Comparison of ENCODE assay signal across 2 cellular contexts in the genomic region with DNA sequence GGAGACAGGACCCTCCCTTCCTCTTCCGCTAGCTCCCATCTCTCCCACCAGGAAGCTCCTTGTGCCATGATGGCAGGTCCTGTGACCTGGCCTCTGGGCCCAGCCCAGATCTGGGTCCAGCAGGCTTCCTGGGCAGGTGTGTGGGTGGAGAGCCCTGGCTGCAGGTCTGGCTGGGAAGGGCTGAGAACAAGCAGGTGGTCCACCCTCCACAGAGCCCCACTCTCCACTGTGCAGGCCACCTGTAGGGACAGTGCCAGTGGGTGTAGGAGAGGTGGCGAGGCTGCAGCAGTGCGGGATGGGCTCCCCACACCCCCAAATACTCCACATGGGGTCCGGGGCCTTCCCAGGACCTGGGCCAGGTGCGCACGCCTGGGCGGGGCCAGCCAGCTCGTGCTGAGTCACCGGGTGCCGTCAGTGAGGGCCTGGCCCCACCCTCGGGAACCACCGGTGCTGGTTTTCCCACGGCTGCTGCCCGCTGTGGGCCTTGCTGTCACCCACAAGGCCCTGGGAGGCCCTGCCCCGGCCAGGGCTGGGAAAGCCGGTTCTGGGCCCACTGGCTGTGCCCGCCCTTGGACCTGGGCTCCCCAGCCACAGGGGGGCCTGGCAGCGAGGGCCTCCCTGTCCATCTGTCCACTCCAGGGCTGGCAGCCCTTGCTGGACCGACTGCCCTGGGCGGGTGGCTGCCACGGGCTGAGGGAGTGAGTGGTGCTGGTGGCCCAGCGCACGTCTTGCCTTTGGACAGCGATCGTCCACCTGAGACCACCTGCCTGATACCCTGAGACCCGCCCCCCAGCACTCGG.
TF ChIP-seq lines count a peak whose summit lies in the region.

No MANE protein-coding gene starts in this region.

TF ChIP-seq in HEK293, 187 proteins besides CTCF, POLR2A, EP300 and RAD21 (continues in another document):
- TF ChIP-seq, protein P1, sequence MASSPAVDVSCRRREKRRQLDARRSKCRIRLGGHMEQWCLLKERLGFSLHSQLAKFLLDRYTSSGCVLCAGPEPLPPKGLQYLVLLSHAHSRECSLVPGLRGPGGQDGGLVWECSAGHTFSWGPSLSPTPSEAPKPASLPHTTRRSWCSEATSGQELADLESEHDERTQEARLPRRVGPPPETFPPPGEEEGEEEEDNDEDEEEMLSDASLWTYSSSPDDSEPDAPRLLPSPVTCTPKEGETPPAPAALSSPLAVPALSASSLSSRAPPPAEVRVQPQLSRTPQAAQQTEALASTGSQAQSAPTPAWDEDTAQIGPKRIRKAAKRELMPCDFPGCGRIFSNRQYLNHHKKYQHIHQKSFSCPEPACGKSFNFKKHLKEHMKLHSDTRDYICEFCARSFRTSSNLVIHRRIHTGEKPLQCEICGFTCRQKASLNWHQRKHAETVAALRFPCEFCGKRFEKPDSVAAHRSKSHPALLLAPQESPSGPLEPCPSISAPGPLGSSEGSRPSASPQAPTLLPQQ (tag by site-specific recombination; IDR thresholded peaks at IDR 0.05), result no peak
- TF ChIP-seq BCL11A (tag by site-specific recombination; IDR thresholded peaks at IDR 0.05; ENCODE audit: low read depth) (no peak), TCF7L2 (IDR thresholded peaks at IDR 0.05; ENCODE audit: borderline replicate concordance, low read depth, low read length) (no peak), ZBTB20 (tag by site-specific recombination; IDR thresholded peaks at IDR 0.05) (no peak), KLF1 (tag by site-specific recombination; IDR thresholded peaks at IDR 0.05) (peak; percentile 81), ZNF776 (tag by site-specific recombination; IDR thresholded peaks at IDR 0.05; ENCODE audit: borderline replicate concordance) (no peak), SCRT2 (tag by site-specific recombination; IDR thresholded peaks at IDR 0.05) (0 out of 2 replicates have a peak, but pooled peaks have one; percentile 26), ZBTB7A (tag by site-specific recombination; IDR thresholded peaks at IDR 0.05; ENCODE audit: low read depth) (no peak), ZNF555 (tag by site-specific recombination; conservative IDR thresholded peaks at IDR 0.05) (no peak), ZNF76 (tag by site-specific recombination; IDR thresholded peaks at IDR 0.05; ENCODE audit: borderline replicate concordance, low read depth) (no peak), GLI4 (tag by site-specific recombination; IDR thresholded peaks at IDR 0.05) (no peak), REPIN1 (tag by site-specific recombination; IDR thresholded peaks at IDR 0.05; ENCODE audit: low read depth) (no peak), ZNF335 (tag by site-specific recombination; conservative IDR thresholded peaks at IDR 0.05) (no peak), ZIC2 (tag by site-specific recombination; IDR thresholded peaks at IDR 0.05) (peak; percentile 34), ZNF521 (tag by site-specific recombination; IDR thresholded peaks at IDR 0.05) (no peak), ZNF571 (tag by site-specific recombination; IDR thresholded peaks at IDR 0.05) (no peak), ZNF530 (tag by site-specific recombination; IDR thresholded peaks at IDR 0.05; ENCODE audit: low read depth) (no peak), YY1 (tag by site-specific recombination; IDR thresholded peaks at IDR 0.05) (no peak), ZNF624 (tag by site-specific recombination; IDR thresholded peaks at IDR 0.05) (no peak), ZNF37A (tag by site-specific recombination; IDR thresholded peaks at IDR 0.05) (no peak), ZNF266 (tag by site-specific recombination; IDR thresholded peaks at IDR 0.05; ENCODE audit: low read depth) (no peak)
- TF ChIP-seq, protein P2, sequence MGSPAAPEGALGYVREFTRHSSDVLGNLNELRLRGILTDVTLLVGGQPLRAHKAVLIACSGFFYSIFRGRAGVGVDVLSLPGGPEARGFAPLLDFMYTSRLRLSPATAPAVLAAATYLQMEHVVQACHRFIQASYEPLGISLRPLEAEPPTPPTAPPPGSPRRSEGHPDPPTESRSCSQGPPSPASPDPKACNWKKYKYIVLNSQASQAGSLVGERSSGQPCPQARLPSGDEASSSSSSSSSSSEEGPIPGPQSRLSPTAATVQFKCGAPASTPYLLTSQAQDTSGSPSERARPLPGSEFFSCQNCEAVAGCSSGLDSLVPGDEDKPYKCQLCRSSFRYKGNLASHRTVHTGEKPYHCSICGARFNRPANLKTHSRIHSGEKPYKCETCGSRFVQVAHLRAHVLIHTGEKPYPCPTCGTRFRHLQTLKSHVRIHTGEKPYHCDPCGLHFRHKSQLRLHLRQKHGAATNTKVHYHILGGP (tag by site-specific recombination; IDR thresholded peaks at IDR 0.05), result no peak
- TF ChIP-seq, protein P3, sequence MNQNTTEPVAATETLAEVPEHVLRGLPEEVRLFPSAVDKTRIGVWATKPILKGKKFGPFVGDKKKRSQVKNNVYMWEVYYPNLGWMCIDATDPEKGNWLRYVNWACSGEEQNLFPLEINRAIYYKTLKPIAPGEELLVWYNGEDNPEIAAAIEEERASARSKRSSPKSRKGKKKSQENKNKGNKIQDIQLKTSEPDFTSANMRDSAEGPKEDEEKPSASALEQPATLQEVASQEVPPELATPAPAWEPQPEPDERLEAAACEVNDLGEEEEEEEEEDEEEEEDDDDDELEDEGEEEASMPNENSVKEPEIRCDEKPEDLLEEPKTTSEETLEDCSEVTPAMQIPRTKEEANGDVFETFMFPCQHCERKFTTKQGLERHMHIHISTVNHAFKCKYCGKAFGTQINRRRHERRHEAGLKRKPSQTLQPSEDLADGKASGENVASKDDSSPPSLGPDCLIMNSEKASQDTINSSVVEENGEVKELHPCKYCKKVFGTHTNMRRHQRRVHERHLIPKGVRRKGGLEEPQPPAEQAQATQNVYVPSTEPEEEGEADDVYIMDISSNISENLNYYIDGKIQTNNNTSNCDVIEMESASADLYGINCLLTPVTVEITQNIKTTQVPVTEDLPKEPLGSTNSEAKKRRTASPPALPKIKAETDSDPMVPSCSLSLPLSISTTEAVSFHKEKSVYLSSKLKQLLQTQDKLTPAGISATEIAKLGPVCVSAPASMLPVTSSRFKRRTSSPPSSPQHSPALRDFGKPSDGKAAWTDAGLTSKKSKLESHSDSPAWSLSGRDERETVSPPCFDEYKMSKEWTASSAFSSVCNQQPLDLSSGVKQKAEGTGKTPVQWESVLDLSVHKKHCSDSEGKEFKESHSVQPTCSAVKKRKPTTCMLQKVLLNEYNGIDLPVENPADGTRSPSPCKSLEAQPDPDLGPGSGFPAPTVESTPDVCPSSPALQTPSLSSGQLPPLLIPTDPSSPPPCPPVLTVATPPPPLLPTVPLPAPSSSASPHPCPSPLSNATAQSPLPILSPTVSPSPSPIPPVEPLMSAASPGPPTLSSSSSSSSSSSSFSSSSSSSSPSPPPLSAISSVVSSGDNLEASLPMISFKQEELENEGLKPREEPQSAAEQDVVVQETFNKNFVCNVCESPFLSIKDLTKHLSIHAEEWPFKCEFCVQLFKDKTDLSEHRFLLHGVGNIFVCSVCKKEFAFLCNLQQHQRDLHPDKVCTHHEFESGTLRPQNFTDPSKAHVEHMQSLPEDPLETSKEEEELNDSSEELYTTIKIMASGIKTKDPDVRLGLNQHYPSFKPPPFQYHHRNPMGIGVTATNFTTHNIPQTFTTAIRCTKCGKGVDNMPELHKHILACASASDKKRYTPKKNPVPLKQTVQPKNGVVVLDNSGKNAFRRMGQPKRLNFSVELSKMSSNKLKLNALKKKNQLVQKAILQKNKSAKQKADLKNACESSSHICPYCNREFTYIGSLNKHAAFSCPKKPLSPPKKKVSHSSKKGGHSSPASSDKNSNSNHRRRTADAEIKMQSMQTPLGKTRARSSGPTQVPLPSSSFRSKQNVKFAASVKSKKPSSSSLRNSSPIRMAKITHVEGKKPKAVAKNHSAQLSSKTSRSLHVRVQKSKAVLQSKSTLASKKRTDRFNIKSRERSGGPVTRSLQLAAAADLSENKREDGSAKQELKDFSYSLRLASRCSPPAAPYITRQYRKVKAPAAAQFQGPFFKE (tag by site-specific recombination; IDR thresholded peaks at IDR 0.05; ENCODE audit: borderline replicate concordance), result no peak

TF ChIP-seq in K562, 482 proteins besides CTCF, POLR2A, EP300 and RAD21 (continues in another document):
- TF ChIP-seq BHLHE40 (IDR thresholded peaks at IDR 0.05; ENCODE audit: low read length) (0 out of 2 replicates have a peak, but pooled peaks have one; percentile 20), MTA3 (IDR thresholded peaks at IDR 0.05; ENCODE audit: borderline replicate concordance) (peak; percentile 33; the same call in 1 of the 2 replicates), SIRT6 (IDR thresholded peaks at IDR 0.05; ENCODE audit: low read depth, low read length) (no peak), ZBTB7A (IDR thresholded peaks at IDR 0.05; ENCODE audit: borderline replicate concordance, control insufficient read depth, low read depth, low read length) (0 out of 2 replicates have a peak, but pooled peaks have one; percentile 16), JUND (IDR thresholded peaks at IDR 0.05; ENCODE audit: borderline replicate concordance, low read depth, low read length) (peak; percentile 43; the same call in 1 of the 2 replicates), JUND (tag; IDR thresholded peaks at IDR 0.05; ENCODE audit: borderline replicate concordance, low read depth, low read length) (peak; percentile 39; the same call in 1 of the 3 replicates), HMGN3 (IDR thresholded peaks at IDR 0.05; ENCODE audit: borderline replicate concordance, extremely low read depth, insufficient read length, low read depth, low read length) (peak; percentile 48), SRSF9 (IDR thresholded peaks at IDR 0.05; ENCODE audit: borderline replicate concordance, low read depth, low read length) (no peak), CTBP1 (IDR thresholded peaks at IDR 0.05; ENCODE audit: borderline replicate concordance) (peak; percentile 29; the same call in 1 of the 2 replicates), NFE2 (IDR thresholded peaks at IDR 0.05; ENCODE audit: low read depth) (peak; percentile 91), HNRNPL (IDR thresholded peaks at IDR 0.05; ENCODE audit: low read depth, low read length) (peak; percentile 28; the same call in 1 of the 2 replicates), MCM2 (IDR thresholded peaks at IDR 0.05; ENCODE audit: low read depth) (no peak), TRIM24 (IDR thresholded peaks at IDR 0.05) (no peak), CBX8 (IDR thresholded peaks at IDR 0.05; ENCODE audit: borderline replicate concordance, extremely low read depth, low read depth, low read length, poor library complexity, severe bottlenecking) (no peak), NRF1 (conservative IDR thresholded peaks at IDR 0.05 in 1 of 2, IDR thresholded peaks at IDR 0.05 in 1 of 2) (peak; percentile 79 to 83), ZNF75A (CRISPR knock-in tag; IDR thresholded peaks at IDR 0.05) (peak; percentile 72; the same call in 1 of the 2 replicates), CREB1 (IDR thresholded peaks at IDR 0.05) (no peak), CREB1 (CRISPR knock-in tag; IDR thresholded peaks at IDR 0.05) (peak; percentile 57; the same call in 1 of the 2 replicates), MAFK (IDR thresholded peaks at IDR 0.05; ENCODE audit: low read length) (peak; percentile 34; the same call in 1 of the 2 replicates), SRSF3 (IDR thresholded peaks at IDR 0.05; ENCODE audit: insufficient read depth, low read length) (no peak), PRMT5 (CRISPR knock-in tag; IDR thresholded peaks at IDR 0.05) (no peak)
- TF ChIP-seq, protein P4, sequence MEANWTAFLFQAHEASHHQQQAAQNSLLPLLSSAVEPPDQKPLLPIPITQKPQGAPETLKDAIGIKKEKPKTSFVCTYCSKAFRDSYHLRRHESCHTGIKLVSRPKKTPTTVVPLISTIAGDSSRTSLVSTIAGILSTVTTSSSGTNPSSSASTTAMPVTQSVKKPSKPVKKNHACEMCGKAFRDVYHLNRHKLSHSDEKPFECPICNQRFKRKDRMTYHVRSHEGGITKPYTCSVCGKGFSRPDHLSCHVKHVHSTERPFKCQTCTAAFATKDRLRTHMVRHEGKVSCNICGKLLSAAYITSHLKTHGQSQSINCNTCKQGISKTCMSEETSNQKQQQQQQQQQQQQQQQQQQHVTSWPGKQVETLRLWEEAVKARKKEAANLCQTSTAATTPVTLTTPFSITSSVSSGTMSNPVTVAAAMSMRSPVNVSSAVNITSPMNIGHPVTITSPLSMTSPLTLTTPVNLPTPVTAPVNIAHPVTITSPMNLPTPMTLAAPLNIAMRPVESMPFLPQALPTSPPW (CRISPR knock-in tag; IDR thresholded peaks at IDR 0.05), result peak; percentile 13; the same call in 1 of the 2 replicates
- TF ChIP-seq, protein P5, sequence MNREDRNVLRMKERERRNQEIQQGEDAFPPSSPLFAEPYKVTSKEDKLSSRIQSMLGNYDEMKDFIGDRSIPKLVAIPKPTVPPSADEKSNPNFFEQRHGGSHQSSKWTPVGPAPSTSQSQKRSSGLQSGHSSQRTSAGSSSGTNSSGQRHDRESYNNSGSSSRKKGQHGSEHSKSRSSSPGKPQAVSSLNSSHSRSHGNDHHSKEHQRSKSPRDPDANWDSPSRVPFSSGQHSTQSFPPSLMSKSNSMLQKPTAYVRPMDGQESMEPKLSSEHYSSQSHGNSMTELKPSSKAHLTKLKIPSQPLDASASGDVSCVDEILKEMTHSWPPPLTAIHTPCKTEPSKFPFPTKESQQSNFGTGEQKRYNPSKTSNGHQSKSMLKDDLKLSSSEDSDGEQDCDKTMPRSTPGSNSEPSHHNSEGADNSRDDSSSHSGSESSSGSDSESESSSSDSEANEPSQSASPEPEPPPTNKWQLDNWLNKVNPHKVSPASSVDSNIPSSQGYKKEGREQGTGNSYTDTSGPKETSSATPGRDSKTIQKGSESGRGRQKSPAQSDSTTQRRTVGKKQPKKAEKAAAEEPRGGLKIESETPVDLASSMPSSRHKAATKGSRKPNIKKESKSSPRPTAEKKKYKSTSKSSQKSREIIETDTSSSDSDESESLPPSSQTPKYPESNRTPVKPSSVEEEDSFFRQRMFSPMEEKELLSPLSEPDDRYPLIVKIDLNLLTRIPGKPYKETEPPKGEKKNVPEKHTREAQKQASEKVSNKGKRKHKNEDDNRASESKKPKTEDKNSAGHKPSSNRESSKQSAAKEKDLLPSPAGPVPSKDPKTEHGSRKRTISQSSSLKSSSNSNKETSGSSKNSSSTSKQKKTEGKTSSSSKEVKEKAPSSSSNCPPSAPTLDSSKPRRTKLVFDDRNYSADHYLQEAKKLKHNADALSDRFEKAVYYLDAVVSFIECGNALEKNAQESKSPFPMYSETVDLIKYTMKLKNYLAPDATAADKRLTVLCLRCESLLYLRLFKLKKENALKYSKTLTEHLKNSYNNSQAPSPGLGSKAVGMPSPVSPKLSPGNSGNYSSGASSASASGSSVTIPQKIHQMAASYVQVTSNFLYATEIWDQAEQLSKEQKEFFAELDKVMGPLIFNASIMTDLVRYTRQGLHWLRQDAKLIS (CRISPR knock-in tag; IDR thresholded peaks at IDR 0.05), result no peak
- TF ChIP-seq, protein P6, sequence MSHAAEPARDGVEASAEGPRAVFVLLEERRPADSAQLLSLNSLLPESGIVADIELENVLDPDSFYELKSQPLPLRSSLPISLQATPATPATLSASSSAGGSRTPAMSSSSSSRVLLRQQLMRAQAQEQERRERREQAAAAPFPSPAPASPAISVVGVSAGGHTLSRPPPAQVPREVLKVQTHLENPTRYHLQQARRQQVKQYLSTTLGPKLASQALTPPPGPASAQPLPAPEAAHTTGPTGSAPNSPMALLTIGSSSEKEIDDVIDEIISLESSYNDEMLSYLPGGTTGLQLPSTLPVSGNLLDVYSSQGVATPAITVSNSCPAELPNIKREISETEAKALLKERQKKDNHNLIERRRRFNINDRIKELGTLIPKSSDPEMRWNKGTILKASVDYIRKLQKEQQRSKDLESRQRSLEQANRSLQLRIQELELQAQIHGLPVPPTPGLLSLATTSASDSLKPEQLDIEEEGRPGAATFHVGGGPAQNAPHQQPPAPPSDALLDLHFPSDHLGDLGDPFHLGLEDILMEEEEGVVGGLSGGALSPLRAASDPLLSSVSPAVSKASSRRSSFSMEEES (CRISPR knock-in tag; IDR thresholded peaks at IDR 0.05), result no peak
- TF ChIP-seq, protein P7, sequence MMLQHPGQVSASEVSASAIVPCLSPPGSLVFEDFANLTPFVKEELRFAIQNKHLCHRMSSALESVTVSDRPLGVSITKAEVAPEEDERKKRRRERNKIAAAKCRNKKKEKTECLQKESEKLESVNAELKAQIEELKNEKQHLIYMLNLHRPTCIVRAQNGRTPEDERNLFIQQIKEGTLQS (IDR thresholded peaks at IDR 0.05), result peak; percentile 63
- TF ChIP-seq, protein P7 (CRISPR knock-in tag; conservative IDR thresholded peaks at IDR 0.05), result no peak
